8 cellular contexts compared by ENCODE assay signal in the genomic region with DNA sequence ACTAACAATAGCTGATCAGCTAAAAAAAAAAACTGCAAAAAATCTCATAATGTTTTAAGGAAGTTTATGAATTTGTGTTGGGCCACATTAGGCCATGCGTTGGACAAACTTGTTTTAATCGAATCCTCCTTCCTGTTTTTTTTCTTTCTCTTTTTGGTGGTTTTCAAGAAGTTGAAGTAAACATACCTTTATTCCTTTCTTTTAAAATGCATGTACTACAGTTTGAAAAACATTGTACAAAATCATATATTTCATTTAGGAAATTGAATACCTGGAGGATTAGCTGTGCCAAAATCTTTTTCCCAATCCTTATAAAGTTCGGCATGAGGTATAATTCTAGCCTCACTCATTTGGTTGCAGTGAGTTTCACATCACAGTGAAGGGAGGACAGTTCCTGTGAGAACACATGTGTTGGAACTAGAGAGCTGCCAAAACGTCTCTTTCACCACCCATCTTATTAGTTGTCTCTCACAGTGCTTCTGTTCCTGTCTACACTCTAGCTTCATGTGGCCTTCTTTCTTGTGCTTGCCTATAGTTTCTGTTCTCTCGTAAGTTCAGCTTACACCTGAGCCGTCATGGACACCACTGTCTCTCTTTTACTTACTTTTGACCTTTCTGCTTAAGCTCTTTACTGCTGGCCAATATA. TPM values are rescaled to one million over a fixed set of nuclear protein-coding genes. Genes with fewer than 3 reads are reported as not detected.
A peak's percentile ranks its signal among the peaks of the same experiment; 100 is the strongest.
DNase-seq lines count a peak whose midpoint lies in the region; ATAC-seq, FAIRE-seq and TF ChIP-seq lines count a peak whose summit lies in the region.

No MANE protein-coding gene starts in this region.

- DNase-seq in activated CD4-positive, alpha-beta T cell treated with anti-CD3 and anti-CD28 coated beads, Interleukin-2, amount 10 ng/mL, durations not matched to agents 24 days and 14 days = peak; percentile 79
- DNase-seq in activated CD4-positive, alpha-beta T cell treated with anti-CD3 and anti-CD28 coated beads, Interleukin-2, amount 50 U/mL, for 48 hours = no peak
- DNase-seq in H54 (ENCODE audit: insufficient read length, low spot score) = no peak
- peak; percentile 14 for DNase-seq in MG63
- peak; percentile 69 for DNase-seq in MCF 10A (ENCODE audit: unreplicated experiment)
- peak in 4 of 10 donors; percentile 17 to 40 (median 34) for DNase-seq in naive thymus-derived CD8-positive, alpha-beta T cell
- no peak for DNase-seq in H7
- DNase-seq in SW480 (ENCODE audit: low spot score) = no peak

- no peaks in the 10 kb centered on the region for H3K9me3 ChIP-seq in MG63

- no peak for TF ChIP-seq CTCF in MCF 10A (IDR thresholded peaks at IDR 0.05; ENCODE audit: unreplicated experiment)

- no peak for TF ChIP-seq POLR2A in H54 (IDR thresholded peaks at IDR 0.05; ENCODE audit: low read depth, low read length)

- H3K36me3 ChIP-seq in MG63 = 0 out of 2 replicates have a peak, but pooled peaks cover 3% of the 10 kb centered on the region
- H3K36me3 ChIP-seq in H7 (replicated peaks; ENCODE audit: control insufficient read depth, insufficient read depth, low read length) = no peaks in the 10 kb centered on the region

- peak; percentile 95 for FAIRE-seq in H54 (lab: Jason Lieb, UNC)

- no peaks in the 10 kb centered on the region for H3K27me3 Mint-ChIP-seq in activated CD4-positive, alpha-beta T cell treated with anti-CD3 and anti-CD28 coated beads, Interleukin-2, amount 10 ng/mL, durations not matched to agents 24 days and 14 days
- no peaks in the 10 kb centered on the region for H3K27me3 Mint-ChIP-seq in MCF 10A (ENCODE audit: insufficient read depth, unreplicated experiment)
- no peaks in the 10 kb centered on the region for H3K27me3 Mint-ChIP-seq in naive thymus-derived CD8-positive, alpha-beta T cell

- H3K27me3 ChIP-seq in MG63 = no peaks in the 10 kb centered on the region
- H3K27me3 ChIP-seq in H7 (ENCODE audit: control insufficient read depth, insufficient read depth, low read length) = no peaks in the 10 kb centered on the region

- H3K4me3 ChIP-seq in MG63 = peak overlapping the region; percentile 26
- no peak overlapping the region for H3K4me3 ChIP-seq in H7 (ENCODE audit: insufficient read depth, low read depth, low read length)

- POLR2A ChIA-PET in MCF 10A (lab: Yijun Ruan, JAX) = interaction anchor here (0.7 to 4.7 kb wide), 19 partner anchors 8 to 153 kb away, joined by 3 to 75 read pairs (median 10); no protein-coding TSS in a partner anchor
- POLR2A ChIA-PET in naive thymus-derived CD8-positive, alpha-beta T cell (lab: Charles Lee) = interaction anchor here (0.7 to 2.0 kb wide), 8 partner anchors 9 to 418 kb away, joined by 3 to 20 read pairs (median 3); partner anchors contain the start of gene ZNRF2

- H3K9me3 Mint-ChIP-seq in activated CD4-positive, alpha-beta T cell treated with anti-CD3 and anti-CD28 coated beads, Interleukin-2, amount 10 ng/mL, durations not matched to agents 24 days and 14 days = no peaks in the 10 kb centered on the region
- no peaks in the 10 kb centered on the region for H3K9me3 Mint-ChIP-seq in MCF 10A (ENCODE audit: unreplicated experiment)
- peaks cover 0 to 6% (median 0%) of the 10 kb centered on the region in 9 donors for H3K9me3 Mint-ChIP-seq in naive thymus-derived CD8-positive, alpha-beta T cell

- ATAC-seq in naive thymus-derived CD8-positive, alpha-beta T cell = peak; percentile 83 to 85

- peak overlapping the region; percentile 78 for H3K4me3 Mint-ChIP-seq in activated CD4-positive, alpha-beta T cell treated with anti-CD3 and anti-CD28 coated beads, Interleukin-2, amount 10 ng/mL, durations not matched to agents 24 days and 14 days
- H3K4me3 Mint-ChIP-seq in MCF 10A (ENCODE audit: unreplicated experiment) = peak overlapping the region; percentile 59
- peak overlapping the region; percentile 70 to 95 (median 86) for H3K4me3 Mint-ChIP-seq in naive thymus-derived CD8-positive, alpha-beta T cell

- H3K36me3 Mint-ChIP-seq in activated CD4-positive, alpha-beta T cell treated with anti-CD3 and anti-CD28 coated beads, Interleukin-2, amount 10 ng/mL, durations not matched to agents 24 days and 14 days (ENCODE audit: low read depth) = peaks cover 19% of the 10 kb centered on the region
- peaks cover 5% of the 10 kb centered on the region for H3K36me3 Mint-ChIP-seq in MCF 10A (ENCODE audit: insufficient read depth, unreplicated experiment)
- H3K36me3 Mint-ChIP-seq in naive thymus-derived CD8-positive, alpha-beta T cell = peaks cover 0 to 18% (median 16%) of the 10 kb centered on the region in 3 donors

- BruUV-seq in MCF 10A (replicated peaks; lab: Mats Ljungman, UMichigan) = no TSS peak

- peak overlapping the region; percentile 96 for H3K27ac Mint-ChIP-seq in activated CD4-positive, alpha-beta T cell treated with anti-CD3 and anti-CD28 coated beads, Interleukin-2, amount 10 ng/mL, durations not matched to agents 24 days and 14 days
- H3K27ac Mint-ChIP-seq in MCF 10A (ENCODE audit: low read depth, unreplicated experiment) = peak overlapping the region; percentile 79
- peak overlapping the region; percentile 89 to 99 (median 94) for H3K27ac Mint-ChIP-seq in naive thymus-derived CD8-positive, alpha-beta T cell

- CTCF ChIA-PET in MCF 10A (lab: Yijun Ruan, JAX) = interaction anchor here (0.6 to 1.5 kb wide), 10 partner anchors 9 to 165 kb away, joined by 3 to 7 read pairs (median 4); partner anchors contain the start of gene ZNRF2

- H3K4me1 Mint-ChIP-seq in activated CD4-positive, alpha-beta T cell treated with anti-CD3 and anti-CD28 coated beads, Interleukin-2, amount 10 ng/mL, durations not matched to agents 24 days and 14 days = peaks cover 46% of the 10 kb centered on the region
- peaks cover 53% of the 10 kb centered on the region for H3K4me1 Mint-ChIP-seq in MCF 10A (ENCODE audit: insufficient read depth, unreplicated experiment)
- peaks cover 33 to 86% (median 67%) of the 10 kb centered on the region in 4 donors for H3K4me1 Mint-ChIP-seq in naive thymus-derived CD8-positive, alpha-beta T cell

- intact Hi-C loops in activated CD4-positive, alpha-beta T cell treated with anti-CD3 and anti-CD28 coated beads, Interleukin-2, amount 10 ng/mL, durations not matched to agents 24 days and 14 days (cut with micrococcal nuclease) = loop anchor here (1.0 to 10.0 kb wide), 5 partner anchors 8 to 297 kb away; partner anchors contain the start of genes FKBP14, GARS1 and PLEKHA8
- intact Hi-C loops in MCF 10A (cut with micrococcal nuclease) = loop anchor here (2.0 kb wide), 1 partner anchor 37 kb away; the partner anchor contains the start of gene ZNRF2

RNA-seq across cellular contexts. Expression of gene ZNRF2, which starts 37.7 kb away (rescaled TPM):
- 8.8 and 9.2 TPM in 2 replicates for total RNA-seq in activated CD4-positive, alpha-beta T cell treated with anti-CD3 and anti-CD28 coated beads, Interleukin-2, amount 10 ng/mL, durations not matched to agents 24 days and 14 days
- total RNA-seq in MG63 (2014; rRNA removed; shearing (Covaris generic); ENCODE audit: low replicate concordance) = 9.1 and 11.4 TPM in 2 replicates
- total RNA-seq in MCF 10A (2022) = 9.8 and 10.2 TPM in 2 replicates
- 10 to 100 TPM; 28.8 to 29.4 TPM for total RNA-seq in naive thymus-derived CD8-positive, alpha-beta T cell
- 1 to 10 TPM; 1.1 to 2.3 (median 2.2) TPM for polyA plus RNA-seq in naive thymus-derived CD8-positive, alpha-beta T cell
- total RNA-seq in H7 (2014; rRNA removed; shearing (Covaris generic)) = 15.6 and 23.8 TPM in 2 replicates

Comparison
In these comparisons a context has a peak if more than half of its experiments do, and no peak if none do; other contexts are left out.
1. DNase-seq: peak in activated CD4-positive, alpha-beta T cell treated with anti-CD3 and anti-CD28 coated beads, Interleukin-2, amount 10 ng/mL, durations not matched to agents 24 days and 14 days (single experiment), MG63 (single experiment) and MCF 10A (single experiment); none in activated CD4-positive, alpha-beta T cell treated with anti-CD3 and anti-CD28 coated beads, Interleukin-2, amount 50 U/mL, for 48 hours (0 of 2), H54 (single experiment), H7 (single experiment) and SW480 (single experiment).
2. Peak in every context shown above with its lines, with median percentiles within 50 percentile points of each other: H3K27ac Mint-ChIP-seq and H3K4me3 Mint-ChIP-seq.